ENCODE assay signal across 1 cellular context in the genomic region with DNA sequence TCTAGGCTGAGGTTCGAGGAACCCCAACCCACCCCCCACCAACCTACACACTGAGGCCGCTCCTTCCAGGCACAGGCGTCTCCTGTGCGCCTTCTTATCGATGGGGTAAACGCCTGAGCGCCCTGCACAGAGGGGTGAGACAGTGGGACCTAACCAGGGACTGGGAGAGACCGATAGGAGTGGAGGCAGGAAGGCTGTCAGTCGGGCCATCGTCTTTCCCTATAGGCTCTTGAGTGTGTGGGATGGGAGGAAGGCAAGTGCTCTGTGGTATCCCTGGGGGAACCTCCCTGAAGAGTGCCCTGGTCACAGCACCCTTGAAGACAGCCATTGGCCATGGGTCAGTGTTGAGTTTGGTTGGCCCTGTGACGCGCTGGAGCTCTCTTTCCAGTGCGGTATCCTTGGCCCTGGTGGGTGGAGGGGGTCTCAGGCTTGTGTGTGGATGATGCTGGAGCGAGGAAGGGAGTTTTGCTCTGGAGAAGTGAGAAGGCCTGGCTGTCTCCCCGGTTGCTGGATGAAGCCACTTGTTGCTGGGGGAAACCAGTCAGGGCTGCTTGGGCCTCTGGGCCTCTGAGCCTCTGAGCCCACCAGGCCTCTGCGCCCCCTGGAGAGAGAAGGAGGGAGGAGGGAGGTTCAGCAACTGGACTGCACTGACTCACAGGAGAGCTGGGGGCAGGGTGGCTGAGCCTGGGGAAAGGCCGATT.
TF ChIP-seq lines count a peak whose summit lies in the region.

No MANE protein-coding gene starts in this region.

TF ChIP-seq in HEK293, 187 proteins besides CTCF, POLR2A, EP300 and RAD21 (continued from another document):
- no peak for TF ChIP-seq ZNF184 (tag by site-specific recombination; IDR thresholded peaks at IDR 0.05)
- peak; percentile 57; the same call in 1 of the 2 replicates for TF ChIP-seq ZIC2 (tag by site-specific recombination; IDR thresholded peaks at IDR 0.05)
- 0 out of 2 replicates have a peak, but pooled peaks have one; percentile 17 for TF ChIP-seq WT1 (tag by site-specific recombination; IDR thresholded peaks at IDR 0.05)
- TF ChIP-seq ZFP69B (tag by site-specific recombination; IDR thresholded peaks at IDR 0.05) = no peak
